Comparison of ENCODE assay signal across 8 cellular contexts in the genomic region with DNA sequence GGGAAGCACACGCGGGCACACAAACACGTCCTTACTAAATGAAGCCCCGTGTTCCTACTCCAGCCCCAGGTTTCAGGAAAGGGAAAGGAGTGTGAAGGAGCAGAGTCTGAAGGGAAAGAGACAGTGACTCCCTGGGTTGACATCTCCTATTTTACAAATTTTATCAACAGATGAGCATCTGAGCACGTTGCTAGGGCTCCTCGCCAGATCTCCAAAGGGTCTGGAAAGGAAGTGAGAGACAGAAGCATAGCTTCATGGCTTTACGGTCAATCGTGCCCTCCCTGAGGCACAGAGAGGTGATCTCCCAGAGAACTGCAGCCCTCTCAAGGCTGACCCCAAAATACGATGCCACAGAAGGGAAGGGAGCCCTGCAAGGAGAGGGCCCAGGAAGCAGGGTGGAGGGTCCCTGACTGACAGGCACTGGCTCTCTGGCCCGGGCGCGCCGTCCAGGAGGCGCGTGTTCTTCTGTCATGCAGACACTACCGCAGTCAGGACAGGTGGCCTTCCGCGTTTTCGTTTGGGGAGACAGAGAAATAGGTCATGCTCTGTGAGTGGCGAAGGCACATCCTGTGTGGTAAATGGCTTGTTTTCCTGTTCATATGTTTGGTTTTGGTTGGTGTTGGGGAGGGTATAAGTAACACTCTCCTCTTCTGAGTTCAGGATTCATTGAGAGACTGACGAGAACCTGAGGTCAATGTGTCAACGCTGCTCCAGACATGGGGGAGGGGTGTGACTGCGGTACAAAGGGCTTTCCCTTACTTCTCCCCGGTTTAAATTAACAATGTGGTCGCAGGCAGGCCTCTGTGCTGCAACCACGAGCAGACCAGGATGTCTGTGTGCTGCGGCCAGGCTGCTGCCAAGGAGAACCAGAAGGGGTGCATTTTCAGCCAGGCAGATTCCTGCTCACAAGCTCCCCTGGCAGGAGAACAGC.
A peak's percentile ranks its signal among the peaks of the same experiment; 100 is the strongest.
DNase-seq lines count a peak whose midpoint lies in the region; ATAC-seq lines count a peak whose summit lies in the region.

No MANE protein-coding gene starts in this region.

- H3K27ac Mint-ChIP-seq in stimulated activated naive CD8-positive, alpha-beta T cell treated with anti-CD3 and anti-CD28 coated beads, Interleukin-15, amount 100 ng/mL, for 72 hours: peak overlapping the region; percentile 15 to 84

- peaks cover 7% of the 10 kb centered on the region for H3K4me1 ChIP-seq in effector memory CD4-positive, alpha-beta T cell (ENCODE audit: control insufficient read depth, insufficient read depth, low read length, poor library complexity, severe bottlenecking)

- no peaks in the 10 kb centered on the region for H3K9me3 ChIP-seq in effector memory CD4-positive, alpha-beta T cell (ENCODE audit: control insufficient read depth, low read length)

- H3K27me3 ChIP-seq in effector memory CD4-positive, alpha-beta T cell (replicated peaks; ENCODE audit: control insufficient read depth, insufficient read depth, low read length, poor library complexity, severe bottlenecking): no peaks in the 10 kb centered on the region

- H3K4me3 ChIP-seq in effector memory CD4-positive, alpha-beta T cell (ENCODE audit: insufficient read depth, low read depth, low read length, poor library complexity, severe bottlenecking): peak overlapping the region; percentile 26

- H3K4me1 Mint-ChIP-seq in stimulated activated naive CD8-positive, alpha-beta T cell treated with anti-CD3 and anti-CD28 coated beads, Interleukin-15, amount 100 ng/mL, for 72 hours: peaks cover 29% of the 10 kb centered on the region

- no peaks in the 10 kb centered on the region for H3K36me3 ChIP-seq in effector memory CD4-positive, alpha-beta T cell (ENCODE audit: control insufficient read depth, insufficient read depth, low read length)

- H3K27me3 Mint-ChIP-seq in stimulated activated naive CD8-positive, alpha-beta T cell treated with anti-CD3 and anti-CD28 coated beads, Interleukin-15, amount 100 ng/mL, for 72 hours: no peaks in the 10 kb centered on the region

- H3K9me3 Mint-ChIP-seq in stimulated activated naive CD8-positive, alpha-beta T cell treated with anti-CD3 and anti-CD28 coated beads, Interleukin-15, amount 100 ng/mL, for 72 hours: no peaks in the 10 kb centered on the region

- peak overlapping the region; percentile 43 to 75 for H3K4me3 Mint-ChIP-seq in stimulated activated naive CD8-positive, alpha-beta T cell treated with anti-CD3 and anti-CD28 coated beads, Interleukin-15, amount 100 ng/mL, for 72 hours

- peak; percentile 97 for ATAC-seq in stimulated activated naive CD8-positive, alpha-beta T cell treated with anti-CD3 and anti-CD28 coated beads, Interleukin-15, amount 100 ng/mL, for 72 hours

- DNase-seq in activated naive CD4-positive, alpha-beta T cell treated with Interleukin-2 at 50 U/mL for 16 hours: peak; percentile 57
- no peak for DNase-seq in activated naive CD4-positive, alpha-beta T cell treated with anti-CD3 and anti-CD28 coated beads, Interleukin-2, amount 50 U/mL, for 16 hours
- DNase-seq in activated CD4-positive, alpha-beta T cell treated with anti-CD3 and anti-CD28 coated beads for 48 hours: peak; percentile 60
- DNase-seq in effector memory CD4-positive, alpha-beta T cell: peak; percentile 48 to 63 (median 52)
- DNase-seq in stimulated activated naive CD8-positive, alpha-beta T cell treated with anti-CD3 and anti-CD28 coated beads, Interleukin-15, amount 100 ng/mL, for 72 hours: peak; percentile 41 to 80
- DNase-seq in NCI-H187 treated with DMSO at 0.1 percent for 48 hours (lab: John Stamatoyannopoulos, UW): no peak
- no peak for DNase-seq in NCI-H526 treated with DMSO at 0.1 percent for 48 hours (lab: John Stamatoyannopoulos, UW)
- no peak for DNase-seq in NCI-H226

- H3K27ac ChIP-seq in effector memory CD4-positive, alpha-beta T cell (ENCODE audit: insufficient read depth, low read length, poor library complexity, severe bottlenecking): no peak overlapping the region

Comparison
In these comparisons a context has a peak if more than half of its experiments do, and no peak if none do; other contexts are left out.
1. DNase-seq: peak in activated naive CD4-positive, alpha-beta T cell treated with Interleukin-2 at 50 U/mL for 16 hours (single experiment), activated CD4-positive, alpha-beta T cell treated with anti-CD3 and anti-CD28 coated beads for 48 hours (single experiment), effector memory CD4-positive, alpha-beta T cell (3 of 3) and stimulated activated naive CD8-positive, alpha-beta T cell treated with anti-CD3 and anti-CD28 coated beads, Interleukin-15, amount 100 ng/mL, for 72 hours (2 of 2); none in activated naive CD4-positive, alpha-beta T cell treated with anti-CD3 and anti-CD28 coated beads, Interleukin-2, amount 50 U/mL, for 16 hours (single experiment), NCI-H187 treated with DMSO at 0.1 percent for 48 hours (single experiment), NCI-H526 treated with DMSO at 0.1 percent for 48 hours (single experiment) and NCI-H226 (single experiment).